ENCODE assay signal across 14 cellular contexts in the genomic region with DNA sequence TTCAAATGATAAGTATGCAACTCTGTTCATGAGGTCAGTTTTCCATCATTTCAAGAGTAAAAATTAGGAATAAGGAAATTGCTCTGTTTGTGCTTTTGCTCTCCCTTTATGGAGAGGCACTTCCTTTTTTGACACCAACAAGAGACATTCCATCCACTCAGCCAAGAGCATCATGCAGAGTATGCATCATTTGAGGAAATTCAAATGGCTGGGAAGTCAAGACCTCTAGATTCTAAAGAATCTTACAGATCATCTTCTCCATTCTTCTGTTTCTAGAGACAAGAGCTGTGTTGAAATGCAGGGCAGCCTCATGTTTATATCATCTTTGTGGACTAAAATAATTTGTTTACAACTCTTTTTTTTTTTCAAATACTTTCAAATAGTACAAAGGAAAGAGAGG.
DNase-seq lines count a peak whose midpoint lies in the region; TF ChIP-seq lines count a peak whose summit lies in the region.
"Had no signal": no experiment of that assay in that cellular context is flagged by ENCODE, and none has a peak within 500 bp of the region (broad histone marks: within the 10 kb centered on the region; RNA-seq: fewer than 3 reads in every experiment).

No MANE protein-coding gene starts in this region.

- dilution Hi-C loops in mammary epithelial cell (cut with HindIII; ENCODE audit: low sequenced_read_pairs) = no loop called here

- no peak overlapping the region for H3K4me3 Mint-ChIP-seq in activated CD4-positive, alpha-beta T cell treated with anti-CD3 and anti-CD28 coated beads, Interleukin-2, amount 10 ng/mL, durations not matched to agents 24 days and 14 days
- H3K4me3 Mint-ChIP-seq: H9 had no signal

- in situ Hi-C loops in mammary epithelial cell (cut with MboI; ENCODE audit: low sequenced_read_pairs in 2 of 2) = no loop called here

- H3K4me3 ChIP-seq in adipocyte (ENCODE audit: low read length) (no peak overlapping the region), skeletal muscle cell (ENCODE audit: low read depth, low read length) (no peak overlapping the region), mammary epithelial cell (replicated peaks in 1 of 3; ENCODE audit: insufficient read depth in 1 of 3, low read depth in 2 of 3, low read length in 3 of 3) (no peak overlapping the region)
- H3K4me3 ChIP-seq: BLaER1 had no signal

- no peaks in the 10 kb centered on the region for H3K27me3 Mint-ChIP-seq in activated CD4-positive, alpha-beta T cell treated with anti-CD3 and anti-CD28 coated beads, Interleukin-2, amount 10 ng/mL, durations not matched to agents 24 days and 14 days

- CTCF ChIA-PET in mammary epithelial cell (lab: Charles Lee; ENCODE audit: low non-redundant PET) = no interaction called here

- DNase-seq in EH (ENCODE audit: low read depth) (peak; percentile 68), adipocyte (ENCODE audit: low read depth) (peak; percentile 36), fibroblast of gingiva (ENCODE audit: low read depth) (peak; percentile 43), skeletal muscle cell (ENCODE audit: low read depth) (peak; percentile 44), mammary epithelial cell (no peak), AG08396 (ENCODE audit: low spot score) (no peak)
- DNase-seq in activated CD4-positive, alpha-beta T cell treated with anti-CD3 and anti-CD28 coated beads, Interleukin-2, amount 10 ng/mL, durations not matched to agents 24 days and 14 days = no peak
- DNase-seq: AML-193, DMS53, GOT3, H9 had no signal

- H3K4me1 ChIP-seq in adipocyte (ENCODE audit: control insufficient read depth, insufficient read depth, low read length) (peaks cover 23% of the 10 kb centered on the region), mammary epithelial cell (ENCODE audit: insufficient read depth, low read length) (no peaks in the 10 kb centered on the region)
- H3K4me1 ChIP-seq: BLaER1 had no signal

- no peak overlapping the region for H3K27ac Mint-ChIP-seq in activated CD4-positive, alpha-beta T cell treated with anti-CD3 and anti-CD28 coated beads, Interleukin-2, amount 10 ng/mL, durations not matched to agents 24 days and 14 days
- H3K27ac Mint-ChIP-seq: H9 had no signal

- BruUV-seq in mammary epithelial cell (replicated peaks; lab: Mats Ljungman, UMichigan) = no TSS peak

- no peak overlapping the region for H3K4me2 ChIP-seq in mammary epithelial cell (ENCODE audit: insufficient read depth, low read depth, low read length)
- H3K4me2 ChIP-seq: BLaER1 had no signal

- H3K79me2 ChIP-seq in mammary epithelial cell (ENCODE audit: insufficient read depth, low read length) = no peaks in the 10 kb centered on the region

- H3K4me1 Mint-ChIP-seq in activated CD4-positive, alpha-beta T cell treated with anti-CD3 and anti-CD28 coated beads, Interleukin-2, amount 10 ng/mL, durations not matched to agents 24 days and 14 days = no peaks in the 10 kb centered on the region

- intact Hi-C loops in activated CD4-positive, alpha-beta T cell treated with anti-CD3 and anti-CD28 coated beads, Interleukin-2, amount 10 ng/mL, durations not matched to agents 24 days and 14 days (cut with micrococcal nuclease) = no loop called here
- intact Hi-C loops in mammary epithelial cell (cut with micrococcal nuclease) = loop anchor here (10.0 kb wide), 1 partner anchor 368 kb away; no protein-coding TSS in a partner anchor

- no peak overlapping the region for H3K27ac ChIP-seq in mammary epithelial cell (ENCODE audit: insufficient read depth, low read depth, low read length)
- H3K27ac ChIP-seq: 22Rv1, BLaER1, HL-60 had no signal

- H3K9me3 ChIP-seq in adipocyte (ENCODE audit: control insufficient read depth, low read length) (peaks cover 7% of the 10 kb centered on the region), mammary epithelial cell (replicated peaks; ENCODE audit: insufficient read depth, low read length) (no peaks in the 10 kb centered on the region)
- H3K9me3 ChIP-seq: BLaER1 had no signal

- H3K9ac ChIP-seq in adipocyte (ENCODE audit: low read length) = no peak overlapping the region
- H3K9ac ChIP-seq in mammary epithelial cell (ENCODE audit: insufficient read depth, low read length) = no peak overlapping the region
- H3K9ac ChIP-seq: BLaER1 had no signal

- no peak overlapping the region for H2AFZ ChIP-seq in mammary epithelial cell (ENCODE audit: low read depth, low read length)

- H3K36me3 ChIP-seq in adipocyte (ENCODE audit: control insufficient read depth, insufficient read depth, low read length, severe bottlenecking) (no peaks in the 10 kb centered on the region), mammary epithelial cell (ENCODE audit: insufficient read depth, low read length) (no peaks in the 10 kb centered on the region)
- H3K36me3 ChIP-seq: BLaER1 had no signal

- peaks cover 11% of the 10 kb centered on the region for H3K9me3 Mint-ChIP-seq in activated CD4-positive, alpha-beta T cell treated with anti-CD3 and anti-CD28 coated beads, Interleukin-2, amount 10 ng/mL, durations not matched to agents 24 days and 14 days
- H3K9me3 Mint-ChIP-seq: H9 had no signal

- H3K27me3 ChIP-seq in adipocyte (replicated peaks; ENCODE audit: control insufficient read depth, insufficient read depth, low read length) (no peaks in the 10 kb centered on the region), mammary epithelial cell (ENCODE audit: insufficient read depth, low read length) (no peaks in the 10 kb centered on the region)
- H3K27me3 ChIP-seq: BLaER1 had no signal

- no peaks in the 10 kb centered on the region for H4K20me1 ChIP-seq in mammary epithelial cell (ENCODE audit: insufficient read depth, low read length)
- H4K20me1 ChIP-seq: BLaER1 had no signal

- TF ChIP-seq CTCF in mammary epithelial cell (conservative IDR thresholded peaks at IDR 0.05 in 1 of 2, IDR thresholded peaks at IDR 0.05 in 1 of 2; ENCODE audit: extremely low read depth in 1 of 2, insufficient read depth in 1 of 2, low read depth in 1 of 2, low read length in 2 of 2) = no peak

- H3K36me3 Mint-ChIP-seq in activated CD4-positive, alpha-beta T cell treated with anti-CD3 and anti-CD28 coated beads, Interleukin-2, amount 10 ng/mL, durations not matched to agents 24 days and 14 days (ENCODE audit: low read depth) = no peaks in the 10 kb centered on the region

Comparison
In these comparisons a context has a peak if more than half of its experiments do, and no peak if none do; other contexts are left out.
1. DNase-seq: peak in EH (single experiment), adipocyte (single experiment), fibroblast of gingiva (single experiment) and skeletal muscle cell (single experiment); none in activated CD4-positive, alpha-beta T cell treated with anti-CD3 and anti-CD28 coated beads, Interleukin-2, amount 10 ng/mL, durations not matched to agents 24 days and 14 days (single experiment), mammary epithelial cell (single experiment) and AG08396 (single experiment).